9 cellular contexts compared by ENCODE assay signal in the genomic region with DNA sequence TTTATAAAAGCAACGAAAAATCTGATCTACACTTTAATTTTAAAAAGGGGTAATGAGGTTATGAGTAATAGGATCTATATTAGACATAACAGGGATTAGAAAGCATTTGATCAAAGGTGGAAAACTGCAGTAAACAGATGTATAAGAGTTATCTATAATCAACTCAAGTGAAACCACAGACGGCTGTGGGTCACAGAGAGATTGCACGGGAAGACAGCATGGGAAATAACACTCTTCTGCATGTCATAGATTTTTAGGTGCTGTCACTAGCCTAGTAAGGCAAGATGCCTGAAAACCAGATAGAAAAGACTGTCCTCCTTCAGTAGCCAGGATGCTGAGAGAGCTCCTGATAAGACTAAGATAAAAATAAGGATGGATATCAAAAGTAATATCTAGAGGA. TPM values are rescaled to one million over a fixed set of nuclear protein-coding genes. Genes with fewer than 3 reads are reported as not detected.
DNase-seq lines count a peak whose midpoint lies in the region; ATAC-seq and TF ChIP-seq lines count a peak whose summit lies in the region.
"Had no signal": no experiment of that assay in that cellular context is flagged by ENCODE, and none has a peak within 500 bp of the region (broad histone marks: within the 10 kb centered on the region; RNA-seq: fewer than 3 reads in every experiment).

No MANE protein-coding gene starts in this region.

- H3K27ac Mint-ChIP-seq in central memory CD8-positive, alpha-beta T cell (ENCODE audit: low read depth) = peak overlapping the region; percentile 97
- H3K27ac Mint-ChIP-seq in stimulated activated naive B cell treated with anti-CD40 and anti-IgM and Interleukin-4, amounts not matched to agents 10 μg/mL and 1 μg/mL and 100 μg/mL, for 72 hours = peak overlapping the region; percentile 91

- H3K4me1 ChIP-seq in Panc1 (ENCODE audit: control insufficient read depth, insufficient read depth, low read length) = peaks cover 25% of the 10 kb centered on the region

- POLR2A ChIA-PET in Panc1 (lab: Charles Lee) (no interaction called here), GM10248 (lab: Yijun Ruan, JAX) (no interaction called here)

- peaks cover 29% of the 10 kb centered on the region for H3K36me3 Mint-ChIP-seq in central memory CD8-positive, alpha-beta T cell (ENCODE audit: insufficient read depth)
- H3K36me3 Mint-ChIP-seq in stimulated activated naive B cell treated with anti-CD40 and anti-IgM and Interleukin-4, amounts not matched to agents 10 μg/mL and 1 μg/mL and 100 μg/mL, for 72 hours = peaks cover 10 to 18% of the 10 kb centered on the region in 2 donors

- H3K4me3 Mint-ChIP-seq in central memory CD8-positive, alpha-beta T cell = peak overlapping the region; percentile 87
- peak overlapping the region; percentile 85 to 88 for H3K4me3 Mint-ChIP-seq in stimulated activated naive B cell treated with anti-CD40 and anti-IgM and Interleukin-4, amounts not matched to agents 10 μg/mL and 1 μg/mL and 100 μg/mL, for 72 hours

- TF ChIP-seq CTCF in Panc1 (IDR thresholded peaks at IDR 0.05) (peak; percentile 11; the same call in 1 of the 2 replicates), GM10248 (IDR thresholded peaks at IDR 0.05; ENCODE audit: control extremely low read depth, extremely low read depth, low read depth, missing control alignments) (no peak)

- intact Hi-C loops in Panc1 (cut with micrococcal nuclease; ENCODE audit: unreplicated experiment) = no loop called here

- BruUV-seq in Panc1 (replicated peaks; lab: Mats Ljungman, UMichigan) = no TSS peak

- CTCF ChIA-PET in Panc1 (lab: Charles Lee) = no interaction called here
- CTCF ChIA-PET in GM10248 (lab: Yijun Ruan, JAX) = interaction anchor here (1.2 to 3.7 kb wide), 6 partner anchors 10 to 199 kb away, joined by 3 to 18 read pairs (median 6); no protein-coding TSS in a partner anchor

- H3K4me1 Mint-ChIP-seq in central memory CD8-positive, alpha-beta T cell = peaks cover 77% of the 10 kb centered on the region
- peaks cover 54 to 78% of the 10 kb centered on the region in 2 donors for H3K4me1 Mint-ChIP-seq in stimulated activated naive B cell treated with anti-CD40 and anti-IgM and Interleukin-4, amounts not matched to agents 10 μg/mL and 1 μg/mL and 100 μg/mL, for 72 hours

- DNase-seq in activated CD4-positive, alpha-beta T cell treated with anti-CD3 and anti-CD28 coated beads for 4 hours = peak; percentile 20 to 27
- DNase-seq in activated CD4-positive, alpha-beta T cell treated with anti-CD3 and anti-CD28 coated beads, Interleukin-2, amount 50 U/mL, for 1 hour = no peak
- DNase-seq in Panc1 (ENCODE audit: low read depth, low spot score) (no peak), GM10248 (ENCODE audit: extremely low spot score) (no peak), SW480 (ENCODE audit: low spot score) (no peak)
- no peak for DNase-seq in central memory CD8-positive, alpha-beta T cell (ENCODE audit: low spot score in 2 of 2)
- no peak for DNase-seq in stimulated activated naive B cell treated with anti-CD40 and anti-IgM and Interleukin-4, amounts not matched to agents 10 μg/mL and 1 μg/mL and 100 μg/mL, for 72 hours
- DNase-seq: NCI-H1048 had no signal

- H3K36me3 ChIP-seq in Panc1 (ENCODE audit: control insufficient read depth, insufficient read depth, low read length) = no peaks in the 10 kb centered on the region

- H3K9me3 Mint-ChIP-seq in central memory CD8-positive, alpha-beta T cell = no peaks in the 10 kb centered on the region
- no peaks in the 10 kb centered on the region for H3K9me3 Mint-ChIP-seq in stimulated activated naive B cell treated with anti-CD40 and anti-IgM and Interleukin-4, amounts not matched to agents 10 μg/mL and 1 μg/mL and 100 μg/mL, for 72 hours

- H3K9me3 ChIP-seq in Panc1 (ENCODE audit: control insufficient read depth, insufficient read depth, low read depth, low read length) = no peaks in the 10 kb centered on the region

- ATAC-seq in Panc1 (no peak), HG03097 (IDR thresholded peaks at IDR 0.05; ENCODE audit: low FRiP score, unreplicated experiment) (no peak)
- ATAC-seq in central memory CD8-positive, alpha-beta T cell (replicated peaks; ENCODE audit: extremely low read depth, poor library complexity, severe bottlenecking) = no peak
- ATAC-seq in stimulated activated naive B cell treated with anti-CD40 and anti-IgM and Interleukin-4, amounts not matched to agents 10 μg/mL and 1 μg/mL and 100 μg/mL, for 72 hours (replicated peaks) = peak in 1 of 2 donors; percentile 6

- no peak overlapping the region for H3K27ac ChIP-seq in Panc1 (ENCODE audit: low read length)

- H3K4me3 ChIP-seq in Panc1 (ENCODE audit: low read depth in 2 of 2, low read length in 2 of 2) = no peak overlapping the region

- in situ Hi-C loops in Panc1 (cut with HindIII; ENCODE audit: low pct_unique_long_range_greater_than_20kb, low sequenced_read_pairs) = no loop called here

- H3K27me3 Mint-ChIP-seq in central memory CD8-positive, alpha-beta T cell = no peaks in the 10 kb centered on the region
- no peaks in the 10 kb centered on the region for H3K27me3 Mint-ChIP-seq in stimulated activated naive B cell treated with anti-CD40 and anti-IgM and Interleukin-4, amounts not matched to agents 10 μg/mL and 1 μg/mL and 100 μg/mL, for 72 hours

- H3K27me3 ChIP-seq in Panc1 (ENCODE audit: control insufficient read depth, insufficient read depth, low read length) = no peaks in the 10 kb centered on the region

RNA-seq across cellular contexts. Expression of a gene that starts 1.8 kb away (rescaled TPM):
- 17.2 TPM for total RNA-seq in Panc1 (2021; ENCODE audit: unreplicated experiment)
- 9.5 TPM for polyA plus RNA-seq in Panc1 (2012; ENCODE audit: insufficient read length)

RNA-seq across cellular contexts. Expression of a gene that starts 15.8 kb away (rescaled TPM):
- total RNA-seq in Panc1 (2021; ENCODE audit: unreplicated experiment) = 1.7 TPM
- 0.97 TPM for polyA plus RNA-seq in Panc1 (2012; ENCODE audit: insufficient read length)

RNA-seq across cellular contexts. Expression of a gene that starts 54.3 kb away (rescaled TPM):
- 0.62 TPM for total RNA-seq in Panc1 (2021; ENCODE audit: unreplicated experiment)
- polyA plus RNA-seq in Panc1 (2012; ENCODE audit: insufficient read length) = 0.38 TPM

Comparison
In these comparisons a context has a peak if more than half of its experiments do, and no peak if none do; other contexts are left out.
1. DNase-seq: peak in activated CD4-positive, alpha-beta T cell treated with anti-CD3 and anti-CD28 coated beads for 4 hours (2 of 2); none in activated CD4-positive, alpha-beta T cell treated with anti-CD3 and anti-CD28 coated beads, Interleukin-2, amount 50 U/mL, for 1 hour (single experiment), Panc1 (single experiment), central memory CD8-positive, alpha-beta T cell (0 of 2), stimulated activated naive B cell treated with anti-CD40 and anti-IgM and Interleukin-4, amounts not matched to agents 10 μg/mL and 1 μg/mL and 100 μg/mL, for 72 hours (single experiment), GM10248 (single experiment) and SW480 (single experiment).